Comparison of ENCODE assay signal across 20 cellular contexts in genomic region chr18:55384115-55384514, GRCh38.
DNase-seq lines count a peak whose midpoint lies in the region; ATAC-seq, FAIRE-seq and TF ChIP-seq lines count a peak whose summit lies in the region.
"Had no signal": no experiment of that assay in that cellular context is flagged by ENCODE, and none has a peak within 500 bp of the region (broad histone marks: within the 10 kb centered on the region; RNA-seq: fewer than 3 reads in every experiment).

No MANE protein-coding gene starts in this region.

- FAIRE-seq in GM12892 (lab: Jason Lieb, UNC) (peak; percentile 5), small intestine (lab: Jason Lieb, UNC) (no peak)
- FAIRE-seq: A204.1, H54, RCC 7860 had no signal

- POLR2A ChIA-PET in activated B cell treated with CpG ODN at 0.5 μM for 24 hours (lab: Charles Lee) = interaction anchor here (0.6 to 1.3 kb wide), 3 partner anchors 8 to 62 kb away, joined by 4 to 9 read pairs (median 4); no protein-coding TSS in a partner anchor

- CTCF ChIA-PET in activated B cell treated with CpG ODN at 0.5 μM for 24 hours (lab: Charles Lee) = interaction anchor here (0.6 to 1.7 kb wide), 11 partner anchors 10 to 1355 kb away, joined by 3 to 6 read pairs (median 5); no protein-coding TSS in a partner anchor

- H3K36me3 Mint-ChIP-seq in activated B cell treated with CpG ODN at 0.5 μM for 24 hours (ENCODE audit: low read depth) (no peaks in the 10 kb centered on the region), endothelial cell (ENCODE audit: low read depth, unreplicated experiment) (peaks cover 12% of the 10 kb centered on the region)
- H3K36me3 Mint-ChIP-seq: CD4-positive, CD25-positive, alpha-beta regulatory T cell had no signal

- TF ChIP-seq CTCF in activated B cell treated with CpG ODN at 0.5 μM for 24 hours (IDR thresholded peaks at IDR 0.05) (no peak), endothelial cell (IDR thresholded peaks at IDR 0.05; ENCODE audit: unreplicated experiment) (no peak)

- no peaks in the 10 kb centered on the region for H3K36me3 ChIP-seq in small intestine (ENCODE audit: control insufficient read depth in 2 of 2, insufficient read depth in 2 of 2, low read length in 2 of 2)
- H3K36me3 ChIP-seq: MG63 had no signal

- H3K27ac ChIP-seq in small intestine (ENCODE audit: low read depth in 1 of 2, low read length in 1 of 2) = no peak overlapping the region
- H3K27ac ChIP-seq: SJSA1 had no signal

- H3K4me3 ChIP-seq in small intestine (ENCODE audit: low read depth in 1 of 2, low read length in 2 of 2) = no peak overlapping the region
- H3K4me3 ChIP-seq: MG63, SJSA1 had no signal

- H3K9me3 Mint-ChIP-seq in activated B cell treated with CpG ODN at 0.5 μM for 24 hours (peaks cover 2% of the 10 kb centered on the region), endothelial cell (ENCODE audit: unreplicated experiment) (no peaks in the 10 kb centered on the region)

- DNase-seq in GM12892 (ENCODE audit: insufficient read length) = no peak
- DNase-seq in activated B cell treated with CpG ODN at 0.5 μM for 24 hours = no peak
- no peak for DNase-seq in endothelial cell (ENCODE audit: low spot score)
- DNase-seq in pons (ENCODE audit: low spot score) = peak; percentile 52
- no peak for DNase-seq in NCI-H526 treated with DMSO at 0.1 percent for 48 hours (lab: John Stamatoyannopoulos, UW)
- no peak for DNase-seq in small intestine
- no peak for DNase-seq in AG20443 (ENCODE audit: low spot score)
- DNase-seq: GF-D8, MG63, NCI-H1436, NCI-H187 treated with DMSO at 0.1 percent for 48 hours, NCI-H2107, NCI-H774 had no signal

- 90 to 94% (median 91%) methylated on average over 4 of the region's 4 CpGs for WGBS in small intestine, 3 donors

- H3K27ac Mint-ChIP-seq in activated B cell treated with CpG ODN at 0.5 μM for 24 hours = peak overlapping the region; percentile 78
- H3K27ac Mint-ChIP-seq in endothelial cell (ENCODE audit: unreplicated experiment) = peak overlapping the region; percentile 15

- no peak for TF ChIP-seq POLR2A in GM12892 (IDR thresholded peaks at IDR 0.05; ENCODE audit: low read depth, low read length)

- H3K9me3 ChIP-seq in small intestine (ENCODE audit: control insufficient read depth, low read depth) = no peaks in the 10 kb centered on the region
- H3K9me3 ChIP-seq: BE2C, SJSA1 had no signal

- peaks cover 51% of the 10 kb centered on the region for H3K4me1 Mint-ChIP-seq in activated B cell treated with CpG ODN at 0.5 μM for 24 hours
- peaks cover 39% of the 10 kb centered on the region for H3K4me1 Mint-ChIP-seq in endothelial cell (ENCODE audit: unreplicated experiment)
- H3K4me1 Mint-ChIP-seq: CD4-positive, CD25-positive, alpha-beta regulatory T cell had no signal

- ATAC-seq in activated B cell treated with CpG ODN at 0.5 μM for 24 hours (ENCODE audit: low read depth) (no peak), HG03108 (IDR thresholded peaks at IDR 0.05; ENCODE audit: unreplicated experiment) (no peak)

- no peaks in the 10 kb centered on the region for H3K4me1 ChIP-seq in small intestine (ENCODE audit: control insufficient read depth in 2 of 2, insufficient read depth in 1 of 2, low read depth in 1 of 2, low read length in 1 of 2)
- H3K4me1 ChIP-seq: SJSA1 had no signal

- H3K27me3 ChIP-seq in small intestine (ENCODE audit: control insufficient read depth in 2 of 2, insufficient read depth in 2 of 2, low read length in 2 of 2) = no peaks in the 10 kb centered on the region
- H3K27me3 ChIP-seq: BE2C, MG63, SJSA1 had no signal

- H3K4me3 Mint-ChIP-seq in activated B cell treated with CpG ODN at 0.5 μM for 24 hours (no peak overlapping the region), endothelial cell (ENCODE audit: unreplicated experiment) (no peak overlapping the region)

- intact Hi-C loops in activated B cell treated with CpG ODN at 0.5 μM for 24 hours (cut with micrococcal nuclease) = no loop called here

- H3K27me3 Mint-ChIP-seq in activated B cell treated with CpG ODN at 0.5 μM for 24 hours = no peaks in the 10 kb centered on the region
- peaks cover 14% of the 10 kb centered on the region for H3K27me3 Mint-ChIP-seq in endothelial cell (ENCODE audit: unreplicated experiment)
- H3K27me3 Mint-ChIP-seq: CD4-positive, CD25-positive, alpha-beta regulatory T cell had no signal
